19 cellular contexts compared by ENCODE assay signal in the genomic region with DNA sequence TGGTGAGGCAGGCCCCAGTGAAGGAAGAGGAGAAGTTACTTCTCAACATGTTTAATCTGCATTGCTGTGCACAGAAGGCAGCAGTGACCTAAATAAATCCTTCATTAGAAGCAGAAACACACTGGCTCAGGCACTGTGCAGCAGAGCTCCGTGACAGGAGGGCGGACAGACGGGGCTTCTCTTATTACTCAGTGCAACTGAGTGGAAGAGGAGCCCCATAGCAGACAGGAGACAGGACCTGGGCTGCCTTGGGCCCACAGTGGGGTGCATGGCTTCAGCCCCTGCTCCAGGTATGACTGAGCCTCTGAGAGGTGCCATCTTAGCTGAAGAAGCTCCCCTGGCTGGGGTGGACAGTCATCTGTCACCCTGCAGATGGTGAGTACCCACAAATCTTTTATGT. TPM values are rescaled to one million over a fixed set of nuclear protein-coding genes. Genes with fewer than 3 reads are reported as not detected.
A peak's percentile ranks its signal among the peaks of the same experiment; 100 is the strongest.
DNase-seq lines count a peak whose midpoint lies in the region; ATAC-seq and TF ChIP-seq lines count a peak whose summit lies in the region.
"Had no signal": no experiment of that assay in that cellular context is flagged by ENCODE, and none has a peak within 500 bp of the region (broad histone marks: within the 10 kb centered on the region; RNA-seq: fewer than 3 reads in every experiment).

No MANE protein-coding gene starts in this region.

- H3K4me3 Mint-ChIP-seq in natural killer cell treated with Interleukin-12 subunit alpha and Interleukin-12 subunit beta and Interleukin-15 and Interleukin-18, amount 100 ng/mL, for 72 hours, result no peak overlapping the region
- no peak overlapping the region for H3K4me3 Mint-ChIP-seq in natural killer cell
- H3K4me3 Mint-ChIP-seq: CD4-positive, CD25-positive, alpha-beta regulatory T cell had no signal

- H3K27ac ChIP-seq in upper lobe of right lung, result no peak overlapping the region
- H3K27ac ChIP-seq: SJCRH30 had no signal

- H3K9me3 ChIP-seq in upper lobe of right lung, result no peaks in the 10 kb centered on the region
- H3K9me3 ChIP-seq: BE2C, SJCRH30 had no signal

- H3K4me1 ChIP-seq in upper lobe of right lung, result no peaks in the 10 kb centered on the region
- H3K4me1 ChIP-seq: BE2C, SJCRH30 had no signal

- no peaks in the 10 kb centered on the region for H3K4me1 Mint-ChIP-seq in natural killer cell treated with Interleukin-12 subunit alpha and Interleukin-12 subunit beta and Interleukin-15 and Interleukin-18, amount 100 ng/mL, for 72 hours (ENCODE audit: low read depth in 2 of 2)
- H3K4me1 Mint-ChIP-seq in natural killer cell, result no peaks in the 10 kb centered on the region
- H3K4me1 Mint-ChIP-seq: CD4-positive, CD25-positive, alpha-beta regulatory T cell had no signal

- H3K4me3 ChIP-seq in upper lobe of right lung, result no peak overlapping the region
- H3K4me3 ChIP-seq: SJCRH30 had no signal

- TF ChIP-seq CTCF in natural killer cell (IDR thresholded peaks at IDR 0.05) (no peak), upper lobe of right lung (IDR thresholded peaks at IDR 0.05) (no peak)

- ATAC-seq in natural killer cell treated with Interleukin-12 subunit alpha and Interleukin-12 subunit beta and Interleukin-15 and Interleukin-18, amount 100 ng/mL, for 72 hours, result peak; percentile 28 to 44
- ATAC-seq in natural killer cell (no peak), upper lobe of right lung (peak; percentile 26), GM18858 (IDR thresholded peaks at IDR 0.05; ENCODE audit: unreplicated experiment) (no peak)
- ATAC-seq: Panc1 had no signal

- no peaks in the 10 kb centered on the region for H3K36me3 ChIP-seq in upper lobe of right lung
- H3K36me3 ChIP-seq: BE2C, SJCRH30 had no signal

- DNase-seq in natural killer cell treated with Interleukin-12 subunit alpha and Interleukin-12 subunit beta and Interleukin-15 and Interleukin-18, amount 100 ng/mL, for 72 hours (ENCODE audit: low spot score), result no peak
- no peak for DNase-seq in natural killer cell
- DNase-seq in NCI-H524 treated with DMSO at 0.1 percent for 48 hours (lab: John Stamatoyannopoulos, UW), result peak; percentile 27
- DNase-seq in cerebellum (ENCODE audit: low spot score), result peak; percentile 60
- no peak for DNase-seq in upper lobe of right lung
- no peak for DNase-seq in T-helper 9 cell
- no peak for DNase-seq in HuH-7.5 (ENCODE audit: low spot score)
- DNase-seq: BE2C; CD4-positive, CD25-positive, alpha-beta regulatory T cell; COR-L47; EL; KBM-7; NCI-H1105; NCI-H226; NCI-H526; SJCRH30 had no signal

- H3K36me3 Mint-ChIP-seq in natural killer cell treated with Interleukin-12 subunit alpha and Interleukin-12 subunit beta and Interleukin-15 and Interleukin-18, amount 100 ng/mL, for 72 hours, result no peaks in the 10 kb centered on the region
- no peaks in the 10 kb centered on the region for H3K36me3 Mint-ChIP-seq in natural killer cell
- H3K36me3 Mint-ChIP-seq: CD4-positive, CD25-positive, alpha-beta regulatory T cell had no signal

- intact Hi-C loops in natural killer cell (cut with micrococcal nuclease) (no loop called here), upper lobe of right lung (cut with DNase I) (no loop called here)

- H3K9me3 Mint-ChIP-seq in natural killer cell treated with Interleukin-12 subunit alpha and Interleukin-12 subunit beta and Interleukin-15 and Interleukin-18, amount 100 ng/mL, for 72 hours, result no peaks in the 10 kb centered on the region
- H3K9me3 Mint-ChIP-seq in natural killer cell, result no peaks in the 10 kb centered on the region

- H3K27me3 ChIP-seq in upper lobe of right lung, result no peaks in the 10 kb centered on the region
- H3K27me3 ChIP-seq: BE2C, SJCRH30 had no signal

- no peak overlapping the region for H3K27ac Mint-ChIP-seq in natural killer cell treated with Interleukin-12 subunit alpha and Interleukin-12 subunit beta and Interleukin-15 and Interleukin-18, amount 100 ng/mL, for 72 hours
- no peak overlapping the region for H3K27ac Mint-ChIP-seq in natural killer cell
- H3K27ac Mint-ChIP-seq: CD4-positive, CD25-positive, alpha-beta regulatory T cell had no signal

- peaks cover 0 to 2% of the 10 kb centered on the region in 2 donors for H3K27me3 Mint-ChIP-seq in natural killer cell treated with Interleukin-12 subunit alpha and Interleukin-12 subunit beta and Interleukin-15 and Interleukin-18, amount 100 ng/mL, for 72 hours
- H3K27me3 Mint-ChIP-seq in natural killer cell (ENCODE audit: low read depth in 2 of 2), result no peaks in the 10 kb centered on the region
- H3K27me3 Mint-ChIP-seq: CD4-positive, CD25-positive, alpha-beta regulatory T cell had no signal

RNA-seq across cellular contexts. Expression of gene HS3ST1, which starts 20.1 kb away (rescaled TPM):
- total RNA-seq in natural killer cell treated with Interleukin-12 subunit alpha and Interleukin-12 subunit beta and Interleukin-15 and Interleukin-18, amount 100 ng/mL, for 72 hours, result not detected
- total RNA-seq in natural killer cell, result not detected
- total RNA-seq in cerebellum, result 2.4 TPM
- 1.5 TPM for total RNA-seq in upper lobe of right lung
- total RNA-seq: A172; CD4-positive, CD25-positive, alpha-beta regulatory T cell; SJCRH30 had no signal

Comparison
In these comparisons a context has a peak if more than half of its experiments do, and no peak if none do; other contexts are left out.
1. ATAC-seq: peak in natural killer cell treated with Interleukin-12 subunit alpha and Interleukin-12 subunit beta and Interleukin-15 and Interleukin-18, amount 100 ng/mL, for 72 hours (2 of 2) and upper lobe of right lung (single experiment); none in natural killer cell (0 of 3) and GM18858 (single experiment).
2. DNase-seq: peak in NCI-H524 treated with DMSO at 0.1 percent for 48 hours (single experiment) and cerebellum (single experiment); none in natural killer cell treated with Interleukin-12 subunit alpha and Interleukin-12 subunit beta and Interleukin-15 and Interleukin-18, amount 100 ng/mL, for 72 hours (single experiment), natural killer cell (single experiment), upper lobe of right lung (single experiment), T-helper 9 cell (single experiment) and HuH-7.5 (single experiment).